ENCODE assay signal across 8 cellular contexts in genomic region chr14:61475316-61475715, GRCh38.
DNase-seq lines count a peak whose midpoint lies in the region; ATAC-seq and TF ChIP-seq lines count a peak whose summit lies in the region.

No MANE protein-coding gene starts in this region.

- DNase-seq in SKM-1 treated with dmso at 0.1 percent for 144 hours (lab: John Stamatoyannopoulos, UW; ENCODE audit: unreplicated experiment) (peak; percentile 23), SKM-1 (lab: John Stamatoyannopoulos, UW; ENCODE audit: unreplicated experiment) (no peak), LoVo (ENCODE audit: low spot score) (peak; percentile 71), SHP77 (lab: John Stamatoyannopoulos, UW) (peak; percentile 52 to 80), endodermal cell (no peak), neuronal stem cell (ENCODE audit: low spot score) (peak; percentile 37), cortex of kidney (lab: John Stamatoyannopoulos, UW) (no peak)

- no peak overlapping the region for H2BK15ac ChIP-seq in neuronal stem cell (ENCODE audit: low read length)

- no peak overlapping the region for H2AFZ ChIP-seq in neuronal stem cell (ENCODE audit: low read length)

- no peak overlapping the region for H2BK120ac ChIP-seq in neuronal stem cell (ENCODE audit: low read depth, low read length)

- no peak overlapping the region for H2AK5ac ChIP-seq in neuronal stem cell (ENCODE audit: low read depth, low read length)

- no peak overlapping the region for H3K9ac ChIP-seq in endodermal cell (ENCODE audit: extremely low read depth, low read length, poor library complexity, severe bottlenecking)
- no peak overlapping the region for H3K9ac ChIP-seq in neuronal stem cell (ENCODE audit: low read depth, low read length, poor library complexity)

- WGBS in endodermal cell (ENCODE audit: insufficient coverage in 1 of 2, insufficient read length in 1 of 2), 2 experiments = 25 to 29% methylated on average over 2 to 4 of the region's 4 CpGs
- no CpG with 5 or more reads among the region's 4 CpGs for WGBS in neuronal stem cell (ENCODE audit: extremely low coverage in 2 of 2, insufficient read length in 2 of 2, insufficient replicate concordance in 1 of 2), 2 donors

- no peak overlapping the region for H3K27ac ChIP-seq in endodermal cell (ENCODE audit: low read depth, low read length)
- no peak overlapping the region for H3K27ac ChIP-seq in neuronal stem cell (replicated peaks; ENCODE audit: low read length)

- no peak overlapping the region for H3K14ac ChIP-seq in neuronal stem cell (ENCODE audit: low read length)

- H3K27me3 ChIP-seq in endodermal cell (ENCODE audit: control insufficient read depth, insufficient read depth, low read length, poor library complexity, severe bottlenecking) (no peaks in the 10 kb centered on the region), neuronal stem cell (ENCODE audit: control insufficient read depth in 3 of 3, insufficient read depth in 3 of 3, low read depth in 1 of 3, low read length in 3 of 3) (no peaks in the 10 kb centered on the region)

- H2BK12ac ChIP-seq in neuronal stem cell (ENCODE audit: low read length) = no peak overlapping the region

- H3K9me3 ChIP-seq in endodermal cell (ENCODE audit: control insufficient read depth, low read length) (no peaks in the 10 kb centered on the region), neuronal stem cell (replicated peaks in 1 of 2; ENCODE audit: control insufficient read depth in 2 of 2, insufficient read depth in 1 of 2, low read depth in 1 of 2, low read length in 2 of 2) (no peaks in the 10 kb centered on the region)

- H3K23ac ChIP-seq in neuronal stem cell (ENCODE audit: low read depth, low read length, poor library complexity) = no peak overlapping the region

- H3K27ac Mint-ChIP-seq in endodermal cell = no peak overlapping the region

- no peaks in the 10 kb centered on the region for H3K36me3 Mint-ChIP-seq in endodermal cell (ENCODE audit: low read depth)

- H3K4me2 ChIP-seq in neuronal stem cell (ENCODE audit: insufficient read depth, low read length, poor library complexity, severe bottlenecking) = no peak overlapping the region

- H2BK5ac ChIP-seq in neuronal stem cell (ENCODE audit: low read length) = no peak overlapping the region

- no peak overlapping the region for H4K8ac ChIP-seq in neuronal stem cell (ENCODE audit: low read depth, low read length)

- H3K4me3 ChIP-seq in endodermal cell (ENCODE audit: low read length) (no peak overlapping the region), neuronal stem cell (ENCODE audit: low read length in 2 of 2) (no peak overlapping the region)

- H3K79me1 ChIP-seq in neuronal stem cell (ENCODE audit: low read depth, low read length) = no peaks in the 10 kb centered on the region

- peak; percentile 92 for TF ChIP-seq CTCF in endodermal cell (conservative IDR thresholded peaks at IDR 0.05)

- H3K18ac ChIP-seq in neuronal stem cell (ENCODE audit: low read length) = no peak overlapping the region

- H3K36me3 ChIP-seq in endodermal cell (ENCODE audit: control insufficient read depth, insufficient read depth, low read length) (no peaks in the 10 kb centered on the region), neuronal stem cell (replicated peaks in 1 of 2; ENCODE audit: control insufficient read depth in 2 of 2, insufficient read depth in 2 of 2, low read length in 2 of 2) (no peaks in the 10 kb centered on the region)

- no peaks in the 10 kb centered on the region for H3K9me3 Mint-ChIP-seq in endodermal cell

- H4K91ac ChIP-seq in neuronal stem cell (ENCODE audit: low read depth, low read length, poor library complexity) = no peak overlapping the region

- H3K4me1 Mint-ChIP-seq in endodermal cell = peaks cover 4% of the 10 kb centered on the region

- H3K4me3 Mint-ChIP-seq in endodermal cell = no peak overlapping the region

- no peak for ATAC-seq in GM19452 (IDR thresholded peaks at IDR 0.05; ENCODE audit: unreplicated experiment)

- H3K4ac ChIP-seq in neuronal stem cell (ENCODE audit: low read length) = no peak overlapping the region

- H3K4me1 ChIP-seq in endodermal cell (ENCODE audit: control insufficient read depth, insufficient read depth, low read length) (no peaks in the 10 kb centered on the region), neuronal stem cell (ENCODE audit: control insufficient read depth in 2 of 2, insufficient read depth in 1 of 2, low read depth in 1 of 2, low read length in 2 of 2) (peaks cover 9 to 13% of the 10 kb centered on the region in 2 donors)

- peaks cover 2% of the 10 kb centered on the region for H3K27me3 Mint-ChIP-seq in endodermal cell (ENCODE audit: insufficient read depth)

Comparison
In these comparisons a context has a peak if more than half of its experiments do, and no peak if none do; other contexts are left out.
1. DNase-seq: peak in SKM-1 treated with dmso at 0.1 percent for 144 hours (single experiment), LoVo (single experiment), SHP77 (2 of 2) and neuronal stem cell (single experiment); none in SKM-1 (single experiment), endodermal cell (single experiment) and cortex of kidney (single experiment).